In genomic region chr9:30258079-30258478, GRCh38 we compare ENCODE assay signal across 34 cellular contexts.
"Had no signal": no experiment of that assay in that cellular context is flagged by ENCODE, and none has a peak within 500 bp of the region (broad histone marks: within the 10 kb centered on the region; RNA-seq: fewer than 3 reads in every experiment).

No MANE protein-coding gene starts in this region.

- DNase-seq: activated CD4-positive, alpha-beta T cell treated with anti-CD3 and anti-CD28 coated beads, Interleukin-2, amount 10 ng/mL, durations not matched to agents 24 days and 14 days; activated CD4-positive, alpha-beta T cell treated with anti-CD3 and anti-CD28 coated beads, Interleukin-2, amount 50 U/mL, for 4 hours; activated CD8-positive, alpha-beta T cell treated with anti-CD3 and anti-CD28 coated beads for 36 hours; activated effector memory CD4-positive, alpha-beta T cell treated with anti-CD3 and anti-CD28 coated beads, Interleukin-2, amount 50 U/mL, for 16 hours; activated naive CD4-positive, alpha-beta T cell; activated naive CD4-positive, alpha-beta T cell treated with anti-CD3 and anti-CD28 coated beads, Interleukin-2, amount 50 U/mL, for 16 hours; activated naive CD8-positive, alpha-beta T cell treated with anti-CD3 and anti-CD28 coated beads for 36 hours; activated T-cell treated with anti-CD3 and anti-CD28 coated beads, Interleukin-2, amount 50 U/mL, for 1 hour; activated T-cell treated with anti-CD3 and anti-CD28 coated beads, Interleukin-2, amount 50 U/mL, for 72 hours; amniotic stem cell; body of pancreas; caudate nucleus; cerebellar nuclear complex; MG63; MV-4-11; NCI-H1092; NCI-H146; NCI-H187; NCI-H2029 treated with DMSO at 0.1 percent for 48 hours; NCI-H2107; NCI-H226; NCI-H446 treated with DMSO at 0.1 percent for 48 hours; NCI-H524; NCI-H69; NCI-H82; PC-3; Peyer's patch; RPMI8226; SHP77 treated with DMSO at 0.1 percent for 48 hours; SW 1271; T1000 had no signal

- H3K27ac ChIP-seq: body of pancreas, KMS-11, Peyer's patch, SJSA1 had no signal

- H3K27me3 ChIP-seq: body of pancreas, MG63, Peyer's patch, SJSA1 had no signal

- ATAC-seq: activated CD8-positive, alpha-beta T cell treated with anti-CD3 and anti-CD28 coated beads for 36 hours; activated T-cell treated with anti-CD3 and anti-CD28 coated beads, Interleukin-2, amount 50 U/mL, for 72 hours; activated T-helper 17 cell treated with anti-CD3 and anti-CD28 coated beads, Interleukin-2, amount 50 U/mL, for 72 hours; body of pancreas; PC-3 had no signal

- H3K4me2 ChIP-seq: KMS-11 had no signal

- H3K9ac ChIP-seq: KMS-11 had no signal

- H3K4me1 ChIP-seq: body of pancreas, Peyer's patch, SJSA1 had no signal

- H3K4me3 ChIP-seq: body of pancreas, MG63, Peyer's patch, SJSA1 had no signal

- H3K36me3 ChIP-seq: MG63, Peyer's patch, SJSA1 had no signal

- H3K9me3 ChIP-seq: body of pancreas, MG63, Peyer's patch, SJSA1 had no signal
